8 cellular contexts compared by ENCODE assay signal in genomic region chr19:49677232-49677881, GRCh38. TPM values are rescaled to one million over a fixed set of nuclear protein-coding genes. Genes with fewer than 3 reads are reported as not detected.
DNase-seq lines count a peak whose midpoint lies in the region; ATAC-seq, FAIRE-seq and TF ChIP-seq lines count a peak whose summit lies in the region.

TSS of gene PRMT1 (plus strand) at chr19:49677271. CDS start at chr19:49677281, 10 bp downstream.

- H3K9me3 ChIP-seq in SJCRH30 (replicated peaks) (no peaks in the 10 kb centered on the region), small intestine (ENCODE audit: control insufficient read depth, low read depth) (no peaks in the 10 kb centered on the region)

- peak; percentile 44 for DNase-seq in ACHN
- peak; percentile 67 to 68 for DNase-seq in SJCRH30
- peak; percentile 47 for DNase-seq in iPS-NIHi11 (ENCODE audit: low spot score)
- DNase-seq in small intestine, result peak; percentile 19

- H3K9me3 Mint-ChIP-seq in brain, result peaks cover 0 to 3% (median 2%) of the 10 kb centered on the region in 5 experiments

- H3K27me3 Mint-ChIP-seq in brain, result no peaks in the 10 kb centered on the region

- peak within 1 kb of the TSS; percentile 98 to 100 (median 100) for H3K27ac Mint-ChIP-seq in brain

- H3K4me1 ChIP-seq in SJCRH30, result peaks cover 18% of the 10 kb centered on the region
- H3K4me1 ChIP-seq in small intestine (ENCODE audit: control insufficient read depth in 2 of 2, insufficient read depth in 1 of 2, low read depth in 1 of 2, low read length in 1 of 2), result peaks cover 2 to 7% of the 10 kb centered on the region in 2 donors

- TF ChIP-seq POLR2A in GM18951 (IDR thresholded peaks at IDR 0.05; ENCODE audit: extremely low read depth, insufficient read depth, insufficient read length), result peak; percentile 93

- TF ChIP-seq CTCF in brain (conservative IDR thresholded peaks at IDR 0.05), result no peak

- in situ Hi-C loops in ACHN (cut with HindIII; ENCODE audit: low pct_ligation_motif_present, low pct_unique_long_range_greater_than_20kb, low sequenced_read_pairs) (no loop called here), GM18951 (cut with MboI; ENCODE audit: low sequenced_read_pairs, unreplicated experiment) (no loop called here)

- H3K4me1 Mint-ChIP-seq in brain, result peaks cover 52% of the 10 kb centered on the region

- H3K36me3 ChIP-seq in SJCRH30 (peaks cover 22% of the 10 kb centered on the region), small intestine (ENCODE audit: control insufficient read depth in 2 of 2, insufficient read depth in 2 of 2, low read length in 2 of 2) (peaks cover under 1 to 5% of the 10 kb centered on the region in 2 donors)

- peak within 1 kb of the TSS; percentile 94 for H3K4me3 ChIP-seq in SJCRH30
- peak within 1 kb of the TSS; percentile 84 to 91 for H3K4me3 ChIP-seq in small intestine (ENCODE audit: low read depth in 1 of 2, low read length in 2 of 2)

- ATAC-seq in HG03196 (IDR thresholded peaks at IDR 0.05; ENCODE audit: unreplicated experiment) (no peak), HG02588 (IDR thresholded peaks at IDR 0.05; ENCODE audit: unreplicated experiment) (no peak)

- peaks cover 14% of the 10 kb centered on the region for H3K36me3 Mint-ChIP-seq in brain

- 0 to 1% (median 1%) methylated on average over 39 to 56 of the region's 56 CpGs for WGBS in small intestine, 3 donors

- peak within 1 kb of the TSS; percentile 84 to 98 (median 94) for H3K4me3 Mint-ChIP-seq in brain

- no peak for FAIRE-seq in small intestine (lab: Jason Lieb, UNC)

- peak within 1 kb of the TSS; percentile 98 for H3K27ac ChIP-seq in SJCRH30
- peak within 1 kb of the TSS; percentile 80 to 98 for H3K27ac ChIP-seq in small intestine (ENCODE audit: low read depth in 1 of 2, low read length in 1 of 2)

- H3K27me3 ChIP-seq in SJCRH30 (no peaks in the 10 kb centered on the region), small intestine (ENCODE audit: control insufficient read depth in 2 of 2, insufficient read depth in 2 of 2, low read length in 2 of 2) (no peaks in the 10 kb centered on the region)

RNA-seq across cellular contexts. Expression of gene PRMT1, which starts in this region (rescaled TPM):
- total RNA-seq in SJCRH30 (2014; rRNA removed; shearing (Covaris generic)), result 385 and 390 TPM in 2 replicates
- 243 TPM for polyA plus RNA-seq in brain (ENCODE audit: insufficient read depth, low read depth, low replicate concordance)
- 100 to 1,000 TPM in 1 of 3 donors, 10 to 100 TPM in 2; 56.8 to 194 (median 86.7) TPM for polyA plus RNA-seq in small intestine
